Comparison of ENCODE assay signal across 22 cellular contexts in the genomic region with DNA sequence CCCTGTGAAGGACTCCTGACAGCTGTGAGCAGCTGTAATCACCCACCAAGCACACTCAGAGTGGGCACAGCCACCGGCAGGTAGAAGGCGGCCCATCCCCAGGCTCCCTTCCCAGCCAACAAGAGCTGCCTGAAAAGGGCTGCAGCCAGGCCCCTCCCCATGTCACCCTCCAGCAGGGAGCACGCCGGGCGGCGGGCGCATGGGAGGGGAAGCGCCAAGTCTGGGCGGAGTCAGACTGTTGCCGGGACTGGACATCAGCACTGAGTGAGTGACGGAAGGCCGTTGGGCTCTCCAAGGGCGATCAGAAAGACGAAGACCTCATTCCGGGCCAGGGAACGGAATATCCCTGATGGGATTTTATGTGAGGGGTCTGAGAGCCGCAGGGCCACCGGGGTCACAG.
DNase-seq lines count a peak whose midpoint lies in the region; ATAC-seq and TF ChIP-seq lines count a peak whose summit lies in the region.
"Had no signal": no experiment of that assay in that cellular context is flagged by ENCODE, and none has a peak within 500 bp of the region (broad histone marks: within the 10 kb centered on the region; RNA-seq: fewer than 3 reads in every experiment).

No MANE protein-coding gene starts in this region.

- peaks cover 0 to 27% (median 7%) of the 10 kb centered on the region in 5 donors for H3K27me3 Mint-ChIP-seq in naive thymus-derived CD8-positive, alpha-beta T cell

- H3K36me3 Mint-ChIP-seq in naive thymus-derived CD8-positive, alpha-beta T cell: no peaks in the 10 kb centered on the region
- H3K36me3 Mint-ChIP-seq: naive thymus-derived CD4-positive, alpha-beta T cell had no signal

- H3K9ac ChIP-seq in adipocyte (ENCODE audit: low read length): no peak overlapping the region
- H3K9ac ChIP-seq: KMS-11 had no signal

- H3K27ac ChIP-seq in osteoblast (ENCODE audit: low read depth, low read length): no peak overlapping the region
- H3K27ac ChIP-seq: gastroesophageal sphincter, KMS-11, spleen, VCaP had no signal

- H3K4me1 Mint-ChIP-seq in naive thymus-derived CD8-positive, alpha-beta T cell: no peaks in the 10 kb centered on the region
- H3K4me1 Mint-ChIP-seq: naive thymus-derived CD4-positive, alpha-beta T cell had no signal

- H4K20me1 ChIP-seq in osteoblast (ENCODE audit: insufficient read depth, low read length): no peaks in the 10 kb centered on the region

- H3K4me1 ChIP-seq in adipocyte (ENCODE audit: control insufficient read depth, insufficient read depth, low read length): no peaks in the 10 kb centered on the region
- H3K4me1 ChIP-seq in osteoblast (ENCODE audit: insufficient read depth, low read length): no peaks in the 10 kb centered on the region

- no peaks in the 10 kb centered on the region for H3K9me3 Mint-ChIP-seq in naive thymus-derived CD8-positive, alpha-beta T cell
- H3K9me3 Mint-ChIP-seq: CD4-positive, alpha-beta T cell had no signal

- H3K4me3 ChIP-seq in adipocyte (ENCODE audit: low read length) (no peak overlapping the region), osteoblast (ENCODE audit: insufficient read depth, low read length) (no peak overlapping the region), MG63 (no peak overlapping the region)
- H3K4me3 ChIP-seq: gastroesophageal sphincter, spleen had no signal

- H3K27me3 ChIP-seq in adipocyte (replicated peaks; ENCODE audit: control insufficient read depth, insufficient read depth, low read length) (peaks cover 33% of the 10 kb centered on the region), osteoblast (ENCODE audit: insufficient read depth, low read length) (no peaks in the 10 kb centered on the region), MG63 (no peaks in the 10 kb centered on the region)

- peak; percentile 57 for DNase-seq in G401 (ENCODE audit: low spot score)
- peak; percentile 4 for DNase-seq in adipocyte (ENCODE audit: low read depth)
- peak; percentile 47 for DNase-seq in iPS-NIHi7 (ENCODE audit: extremely low spot score)
- DNase-seq in osteoblast (ENCODE audit: insufficient read length, low spot score, missing footprints): peak; percentile 23
- no peak for DNase-seq in naive thymus-derived CD8-positive, alpha-beta T cell
- DNase-seq in NCI-H524 treated with DMSO at 0.1 percent for 48 hours (lab: John Stamatoyannopoulos, UW): no peak
- no peak for DNase-seq in activated T-cell treated with anti-CD3 and anti-CD28 coated beads, Interleukin-2, amount 50 U/mL, for 1 hour
- no peak for DNase-seq in MG63
- DNase-seq: activated CD4-positive, alpha-beta T cell treated with anti-CD3 and anti-CD28 coated beads, Interleukin-2, amount 50 U/mL, for 4 hours; CD4-positive, alpha-beta T cell; DMS79; effector CD8-positive, alpha-beta T cell; naive thymus-derived CD4-positive, alpha-beta T cell; NCI-H2029; NCI-H524; SHP77 treated with DMSO at 0.1 percent for 48 hours; spleen; stimulated activated CD4-positive, alpha-beta T cell treated with anti-CD3 and anti-CD28 coated beads, Interleukin-4, amount 100 ng/mL, for 4 hours; T-helper 1 cell had no signal

- no peak for ATAC-seq in naive thymus-derived CD8-positive, alpha-beta T cell
- ATAC-seq: gastroesophageal sphincter; naive thymus-derived CD4-positive, alpha-beta T cell had no signal

- H3K27ac Mint-ChIP-seq in naive thymus-derived CD8-positive, alpha-beta T cell: no peak overlapping the region
- H3K27ac Mint-ChIP-seq: CD4-positive, alpha-beta T cell; naive thymus-derived CD4-positive, alpha-beta T cell had no signal

- H3K36me3 ChIP-seq in adipocyte (ENCODE audit: control insufficient read depth, insufficient read depth, low read length, severe bottlenecking): no peaks in the 10 kb centered on the region
- H3K36me3 ChIP-seq in osteoblast (ENCODE audit: insufficient read depth, low read length): no peaks in the 10 kb centered on the region
- H3K36me3 ChIP-seq in MG63: no peaks in the 10 kb centered on the region
- H3K36me3 ChIP-seq: gastroesophageal sphincter, spleen had no signal

- no peak for TF ChIP-seq CTCF in osteoblast (IDR thresholded peaks at IDR 0.05; ENCODE audit: extremely low read depth, low read depth, low read length)

- no peak overlapping the region for H2AFZ ChIP-seq in osteoblast (ENCODE audit: low read length)

- no peaks in the 10 kb centered on the region for H3K9me3 ChIP-seq in adipocyte (ENCODE audit: control insufficient read depth, low read length)
- H3K9me3 ChIP-seq in osteoblast (ENCODE audit: low read depth, low read length): no peaks in the 10 kb centered on the region
- no peaks in the 10 kb centered on the region for H3K9me3 ChIP-seq in MG63
- H3K9me3 ChIP-seq: gastroesophageal sphincter, spleen had no signal

- POLR2A ChIA-PET in naive thymus-derived CD8-positive, alpha-beta T cell (lab: Charles Lee): interaction anchor here (0.6 kb wide), 1 partner anchor 92 kb away, joined by 3 read pairs; no protein-coding TSS in a partner anchor

- no peaks in the 10 kb centered on the region for H3K79me2 ChIP-seq in osteoblast (ENCODE audit: insufficient read depth, low read length)

- H3K4me3 Mint-ChIP-seq in naive thymus-derived CD8-positive, alpha-beta T cell: no peak overlapping the region
- H3K4me3 Mint-ChIP-seq: CD4-positive, alpha-beta T cell; naive thymus-derived CD4-positive, alpha-beta T cell had no signal

- H3K4me2 ChIP-seq in osteoblast (ENCODE audit: insufficient read depth, low read length): no peak overlapping the region
- H3K4me2 ChIP-seq: KMS-11 had no signal

- in situ Hi-C loops in G401 (cut with HindIII; ENCODE audit: low sequenced_read_pairs): no loop called here

Comparison
In these comparisons a context has a peak if more than half of its experiments do, and no peak if none do; other contexts are left out.
1. DNase-seq: peak in G401 (single experiment), adipocyte (single experiment), iPS-NIHi7 (single experiment) and osteoblast (single experiment); none in naive thymus-derived CD8-positive, alpha-beta T cell (0 of 10), NCI-H524 treated with DMSO at 0.1 percent for 48 hours (single experiment), activated T-cell treated with anti-CD3 and anti-CD28 coated beads, Interleukin-2, amount 50 U/mL, for 1 hour (single experiment) and MG63 (single experiment).